In the genomic region with DNA sequence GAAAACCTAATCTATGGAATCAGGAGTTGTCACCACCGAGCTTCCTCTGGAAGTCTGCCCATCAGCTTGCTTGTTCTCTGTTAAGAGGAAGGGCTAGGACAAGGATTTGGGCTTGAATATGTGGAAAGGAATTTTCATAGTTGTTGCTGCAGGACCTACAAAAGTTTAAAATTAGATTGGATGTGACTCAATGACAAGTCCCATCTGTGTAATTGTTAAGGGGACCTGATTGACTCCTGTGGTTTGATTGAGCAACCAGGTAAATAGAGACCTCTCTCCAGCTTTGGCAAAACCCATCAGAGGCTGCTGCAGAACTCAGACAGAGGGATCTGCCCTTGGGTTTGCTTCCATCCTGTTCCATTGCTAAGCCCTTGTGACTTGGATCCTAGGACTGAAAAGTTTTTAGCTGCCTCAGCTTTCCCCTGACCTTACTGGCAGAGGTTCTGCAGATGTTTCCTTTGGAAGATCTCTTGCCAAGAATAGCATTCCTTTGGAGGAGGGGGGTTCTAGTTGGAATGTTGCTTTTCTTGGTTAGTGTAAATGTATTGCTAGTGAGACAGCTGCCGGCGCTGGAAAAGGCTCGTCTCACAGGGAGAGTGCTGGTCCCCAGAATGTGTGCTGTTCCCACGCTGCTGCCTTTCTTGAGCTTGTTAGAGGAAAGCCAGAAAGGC, we compare ENCODE assay signal across 8 cellular contexts. TPM values are rescaled to one million over a fixed set of nuclear protein-coding genes. Genes with fewer than 3 reads are reported as not detected.
DNase-seq lines count a peak whose midpoint lies in the region; ATAC-seq, FAIRE-seq and TF ChIP-seq lines count a peak whose summit lies in the region.

No MANE protein-coding gene starts in this region.

- no peak for TF ChIP-seq POLR2A in GM12891 (IDR thresholded peaks at IDR 0.05; ENCODE audit: low read depth, low read length)

- H3K9me3 ChIP-seq in effector memory CD4-positive, alpha-beta T cell (ENCODE audit: control insufficient read depth, low read length) = no peaks in the 10 kb centered on the region

- H3K4me3 ChIP-seq in astrocyte of the spinal cord (ENCODE audit: low read depth, low read length) = no peak overlapping the region
- no peak overlapping the region for H3K4me3 ChIP-seq in effector memory CD4-positive, alpha-beta T cell (ENCODE audit: insufficient read depth, low read depth, low read length, poor library complexity, severe bottlenecking)

- no peaks in the 10 kb centered on the region for H3K4me1 ChIP-seq in effector memory CD4-positive, alpha-beta T cell (ENCODE audit: control insufficient read depth, insufficient read depth, low read length, poor library complexity, severe bottlenecking)

- no peak overlapping the region for H3K27ac ChIP-seq in effector memory CD4-positive, alpha-beta T cell (ENCODE audit: insufficient read depth, low read length, poor library complexity, severe bottlenecking)

- H3K27me3 ChIP-seq in effector memory CD4-positive, alpha-beta T cell (replicated peaks; ENCODE audit: control insufficient read depth, insufficient read depth, low read length, poor library complexity, severe bottlenecking) = no peaks in the 10 kb centered on the region

- in situ Hi-C loops in astrocyte of the spinal cord (cut with HindIII; ENCODE audit: low sequenced_read_pairs) = no loop called here

- ATAC-seq in left ventricle myocardium superior (peak; percentile 79), sciatic nerve (peak; percentile 88), HG03520 (IDR thresholded peaks at IDR 0.05; ENCODE audit: unreplicated experiment) (no peak)

- DNase-seq in GM12891 (ENCODE audit: insufficient read length, low spot score) (no peak), astrocyte of the spinal cord (ENCODE audit: low read depth, low spot score) (peak; percentile 95), left ventricle myocardium superior (peak; percentile 63), sciatic nerve (ENCODE audit: low spot score) (peak; percentile 70), NCI-H187 treated with DMSO at 0.1 percent for 48 hours (lab: John Stamatoyannopoulos, UW) (no peak), D341Med (ENCODE audit: low spot score) (no peak)
- DNase-seq in effector memory CD4-positive, alpha-beta T cell = no peak

- H3K36me3 ChIP-seq in effector memory CD4-positive, alpha-beta T cell (ENCODE audit: control insufficient read depth, insufficient read depth, low read length) = peaks cover 44% of the 10 kb centered on the region

- TF ChIP-seq CTCF in astrocyte of the spinal cord (IDR thresholded peaks at IDR 0.05; ENCODE audit: low read depth, low read length) = no peak

- FAIRE-seq in GM12891 (lab: Jason Lieb, UNC) = no peak

- intact Hi-C loops in left ventricle myocardium superior (cut with micrococcal nuclease) = no loop called here
- intact Hi-C loops in sciatic nerve (cut with DNase I) = loop anchor here (10.0 kb wide), 2 partner anchors 49 to 71 kb away; partner anchors contain the start of genes COG4, IL34 and SF3B3

TF ChIP-seq in GM12891, 5 proteins besides CTCF, POLR2A, EP300 and RAD21:
- no peak for TF ChIP-seq SPI1 (IDR thresholded peaks at IDR 0.05; ENCODE audit: low read depth, low read length)
- no peak for TF ChIP-seq POU2F2 (IDR thresholded peaks at IDR 0.05; ENCODE audit: low read depth, low read length)
- 0 out of 2 replicates have a peak, but pooled peaks have one; percentile 15 for TF ChIP-seq POLR2AphosphoS5 (IDR thresholded peaks at IDR 0.05; ENCODE audit: low read depth, low read length)
- TF ChIP-seq TAF1 (IDR thresholded peaks at IDR 0.05; ENCODE audit: low read depth, low read length) = no peak

RNA-seq across cellular contexts. Expression of gene SF3B3, which starts 50.0 kb away (rescaled TPM):
- 128 TPM for polyA plus RNA-seq in GM12891 (2012; ENCODE audit: low read depth, missing spikeins)
- total RNA-seq in left ventricle myocardium superior = 146 TPM
- total RNA-seq in sciatic nerve = 207 TPM

RNA-seq across cellular contexts. Expression of gene COG4, which starts 50.2 kb away (rescaled TPM):
- polyA plus RNA-seq in GM12891 (2012; ENCODE audit: low read depth, missing spikeins) = 29.7 TPM
- 48.7 TPM for total RNA-seq in left ventricle myocardium superior
- total RNA-seq in sciatic nerve = 51.0 TPM

Comparison
In these comparisons a context has a peak if more than half of its experiments do, and no peak if none do; other contexts are left out.
1. DNase-seq: peak in astrocyte of the spinal cord (single experiment), left ventricle myocardium superior (single experiment) and sciatic nerve (single experiment); none in GM12891 (single experiment), NCI-H187 treated with DMSO at 0.1 percent for 48 hours (single experiment), effector memory CD4-positive, alpha-beta T cell (0 of 3) and D341Med (single experiment).